8 cellular contexts compared by ENCODE assay signal in the genomic region with DNA sequence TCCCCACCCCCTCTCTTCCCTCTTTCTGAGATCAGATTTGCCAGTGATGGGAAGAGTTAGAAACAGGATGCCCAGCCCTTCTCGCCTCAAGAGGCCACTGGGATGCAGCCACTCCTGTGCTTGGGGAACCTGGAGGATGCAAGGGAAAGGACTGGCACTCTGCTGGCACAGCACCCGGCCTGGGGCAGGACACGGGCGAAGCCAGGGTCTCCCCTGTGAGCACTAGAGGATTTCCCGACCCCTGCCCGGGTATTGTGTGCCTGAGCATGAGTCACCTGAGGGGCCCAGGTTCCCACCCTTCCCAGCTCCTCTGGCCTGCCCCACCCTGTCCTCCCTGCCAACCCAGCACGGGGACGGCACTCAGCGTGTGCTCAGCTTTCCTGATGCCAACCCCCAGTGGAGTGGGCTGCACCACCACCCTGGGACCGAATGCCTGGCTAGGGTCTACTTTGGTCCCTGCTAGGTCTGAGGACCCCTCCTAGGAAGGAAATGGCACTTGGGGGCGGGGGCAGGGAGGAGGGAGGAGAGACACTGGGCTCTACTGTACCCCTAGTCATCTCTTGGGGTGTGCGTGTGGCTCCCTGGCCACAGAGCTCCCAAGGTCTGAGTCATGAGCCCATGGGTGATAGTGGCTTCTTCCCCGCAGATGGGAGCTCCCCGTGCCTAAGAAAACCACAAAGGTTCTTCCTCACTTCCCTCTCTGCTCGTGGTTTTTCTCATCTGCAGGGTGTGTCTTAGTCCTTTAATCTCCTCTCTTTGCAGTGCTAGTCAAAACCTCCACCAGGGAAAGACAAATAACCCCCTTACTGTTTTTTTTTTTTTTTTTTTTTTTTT. TPM values are rescaled to one million over a fixed set of nuclear protein-coding genes. Genes with fewer than 3 reads are reported as not detected.
DNase-seq lines count a peak whose midpoint lies in the region; ATAC-seq, FAIRE-seq and TF ChIP-seq lines count a peak whose summit lies in the region.

No MANE protein-coding gene starts in this region.

- FAIRE-seq in HTR-8/SVneo (lab: Jason Lieb, UNC) = no peak

- H3K4me3 Mint-ChIP-seq in nephron progenitor cell = no peak overlapping the region

- DNase-seq in AG09309 (ENCODE audit: low read depth) (peak; percentile 94), MG63 (peak; percentile 88), nephron progenitor cell (no peak), testis (peak; percentile 49), HTR-8/SVneo (ENCODE audit: insufficient read length, low spot score) (no peak)
- peak; percentile 84 to 89 for DNase-seq in activated CD4-positive, alpha-beta T cell treated with anti-CD3 and anti-CD28 coated beads, Interleukin-2, amount 50 U/mL, for 48 hours

- intact Hi-C loops in testis (cut with DNase I; ENCODE audit: low total_unique reads) = no loop called here

- H3K36me3 Mint-ChIP-seq in nephron progenitor cell (ENCODE audit: low read depth) = peaks cover 5% of the 10 kb centered on the region

- H3K36me3 ChIP-seq in MG63 (peaks cover 70% of the 10 kb centered on the region), duodenal mucosa (ENCODE audit: control insufficient read depth in 1 of 2, insufficient read depth in 2 of 2, low read length in 2 of 2) (peaks cover 4 to 11% of the 10 kb centered on the region in 2 donors), testis (ENCODE audit: low read depth, missing control alignments) (no peaks in the 10 kb centered on the region)

- peaks cover 76% of the 10 kb centered on the region for H3K4me1 Mint-ChIP-seq in nephron progenitor cell

- no peaks in the 10 kb centered on the region for H3K27me3 ChIP-seq in MG63
- H3K27me3 ChIP-seq in duodenal mucosa (ENCODE audit: control insufficient read depth in 1 of 2, insufficient read depth in 2 of 2, low read length in 2 of 2) = no peaks in the 10 kb centered on the region
- H3K27me3 ChIP-seq in testis = no peaks in the 10 kb centered on the region

- peak; percentile 39 for ATAC-seq in GM21423 (IDR thresholded peaks at IDR 0.05; ENCODE audit: unreplicated experiment)

- H3K9me3 Mint-ChIP-seq in nephron progenitor cell = no peaks in the 10 kb centered on the region

- WGBS in testis, 2 donors = 39 to 48% methylated on average over 9 to 15 of the region's 15 CpGs

- TF ChIP-seq CTCF in AG09309 (IDR thresholded peaks at IDR 0.05; ENCODE audit: control insufficient read depth, insufficient read depth, low read depth, low read length, missing control alignments) (no peak), nephron progenitor cell (IDR thresholded peaks at IDR 0.05) (no peak), testis (IDR thresholded peaks at IDR 0.05) (no peak)

- H3K4me3 ChIP-seq in AG09309 (ENCODE audit: control insufficient read depth, low read depth, low read length) (peak overlapping the region; percentile 31), MG63 (peak overlapping the region; percentile 20), duodenal mucosa (ENCODE audit: low read depth in 1 of 2, low read length in 2 of 2) (peak overlapping the region in 1 of 2 donors; percentile 36), testis (no peak overlapping the region)

- no peak for TF ChIP-seq POLR2A in testis (IDR thresholded peaks at IDR 0.05)

- H3K27ac Mint-ChIP-seq in nephron progenitor cell = peak overlapping the region; percentile 72

- peak overlapping the region; percentile 57 to 62 for H3K9ac ChIP-seq in duodenal mucosa (ENCODE audit: low read depth in 1 of 2, low read length in 2 of 2)

- H3K27me3 Mint-ChIP-seq in nephron progenitor cell (ENCODE audit: low read depth, poor library complexity) = no peaks in the 10 kb centered on the region

- H3K4me1 ChIP-seq in duodenal mucosa (ENCODE audit: control insufficient read depth in 1 of 2, insufficient read depth in 2 of 2, low read length in 2 of 2) = peaks cover 75 to 83% of the 10 kb centered on the region in 2 donors
- peaks cover 88% of the 10 kb centered on the region for H3K4me1 ChIP-seq in testis

- H3K9me3 ChIP-seq in MG63 (no peaks in the 10 kb centered on the region), duodenal mucosa (ENCODE audit: control insufficient read depth in 1 of 2, low read length in 2 of 2) (no peaks in the 10 kb centered on the region), testis (no peaks in the 10 kb centered on the region)

- H3K27ac ChIP-seq in duodenal mucosa (ENCODE audit: low read depth, low read length) = peak overlapping the region; percentile 88
- peak overlapping the region; percentile 96 to 98 for H3K27ac ChIP-seq in testis

RNA-seq across cellular contexts. Expression of gene LMNA, which starts 12.4 kb away (rescaled TPM):
- total RNA-seq in MG63 (2014; rRNA removed; shearing (Covaris generic); ENCODE audit: low replicate concordance) = 1,337 and 1,568 TPM in 2 replicates
- 100 to 1,000 TPM; 162 to 219 TPM for total RNA-seq in testis
- polyA plus RNA-seq in testis (ENCODE audit: insufficient read depth, low read depth, low replicate concordance) = 189 TPM

RNA-seq across cellular contexts. Expression of gene SEMA4A, which starts 26.5 kb away (rescaled TPM):
- 0.49 TPM in 1 of 2 replicates, not detected in the other for total RNA-seq in MG63 (2014; rRNA removed; shearing (Covaris generic); ENCODE audit: low replicate concordance)
- total RNA-seq in testis = 1 to 10 TPM; 4.8 to 8.0 TPM
- polyA plus RNA-seq in testis (ENCODE audit: insufficient read depth, low read depth, low replicate concordance) = 7.7 TPM

RNA-seq across cellular contexts. Expression of gene MEX3A, which starts 44.7 kb away (rescaled TPM):
- total RNA-seq in MG63 (2014; rRNA removed; shearing (Covaris generic); ENCODE audit: low replicate concordance) = 2.3 and 2.7 TPM in 2 replicates
- total RNA-seq in testis = 1 to 10 TPM; 2.4 to 3.0 TPM
- polyA plus RNA-seq in testis (ENCODE audit: insufficient read depth, low read depth, low replicate concordance) = 0.87 TPM

Comparison
In these comparisons a context has a peak if more than half of its experiments do, and no peak if none do; other contexts are left out.
1. DNase-seq: peak in AG09309 (single experiment), MG63 (single experiment), activated CD4-positive, alpha-beta T cell treated with anti-CD3 and anti-CD28 coated beads, Interleukin-2, amount 50 U/mL, for 48 hours (2 of 2) and testis (single experiment); none in nephron progenitor cell (single experiment) and HTR-8/SVneo (single experiment).
2. H3K4me3 ChIP-seq: peak in AG09309 (single experiment) and MG63 (single experiment); none in testis (0 of 2).